ENCODE assay signal across 21 cellular contexts in genomic region chr12:51115516-51115915, GRCh38. TPM values are rescaled to one million over a fixed set of nuclear protein-coding genes. Genes with fewer than 3 reads are reported as not detected.
A peak's percentile ranks its signal among the peaks of the same experiment; 100 is the strongest.
DNase-seq lines count a peak whose midpoint lies in the region; ATAC-seq, FAIRE-seq and TF ChIP-seq lines count a peak whose summit lies in the region.
"Had no signal": no experiment of that assay in that cellular context is flagged by ENCODE, and none has a peak within 500 bp of the region (broad histone marks: within the 10 kb centered on the region; RNA-seq: fewer than 3 reads in every experiment).

No MANE protein-coding gene starts in this region.

- H3K9me3 Mint-ChIP-seq in natural killer cell (no peaks in the 10 kb centered on the region), memory B cell (no peaks in the 10 kb centered on the region)
- no peaks in the 10 kb centered on the region for H3K9me3 Mint-ChIP-seq in natural killer cell treated with Interleukin-12 subunit alpha and Interleukin-12 subunit beta and Interleukin-15 and Interleukin-18, amount 100 ng/mL, for 72 hours
- no peaks in the 10 kb centered on the region for H3K9me3 Mint-ChIP-seq in central memory CD8-positive, alpha-beta T cell
- no peaks in the 10 kb centered on the region for H3K9me3 Mint-ChIP-seq in activated naive CD4-positive, alpha-beta T cell treated with anti-CD3 and anti-CD28 coated beads for 36 hours
- H3K9me3 Mint-ChIP-seq: CD8-positive, alpha-beta memory T cell; GM23338; HFFc6 had no signal

- no peaks in the 10 kb centered on the region for H3K27me3 Mint-ChIP-seq in natural killer cell (ENCODE audit: low read depth in 2 of 2)
- no peaks in the 10 kb centered on the region for H3K27me3 Mint-ChIP-seq in natural killer cell treated with Interleukin-12 subunit alpha and Interleukin-12 subunit beta and Interleukin-15 and Interleukin-18, amount 100 ng/mL, for 72 hours
- H3K27me3 Mint-ChIP-seq in central memory CD8-positive, alpha-beta T cell: no peaks in the 10 kb centered on the region
- no peaks in the 10 kb centered on the region for H3K27me3 Mint-ChIP-seq in memory B cell
- no peaks in the 10 kb centered on the region for H3K27me3 Mint-ChIP-seq in activated naive CD4-positive, alpha-beta T cell treated with anti-CD3 and anti-CD28 coated beads for 36 hours (ENCODE audit: low read depth)
- H3K27me3 Mint-ChIP-seq: B cell; CD4-positive, CD25-positive, alpha-beta regulatory T cell; CD8-positive, alpha-beta memory T cell had no signal

- no peak for TF ChIP-seq CTCF in natural killer cell (IDR thresholded peaks at IDR 0.05)
- no peak for TF ChIP-seq CTCF in foreskin fibroblast (IDR thresholded peaks at IDR 0.05; ENCODE audit: low read depth, low read length)

- no peak for ATAC-seq in natural killer cell
- ATAC-seq in natural killer cell treated with Interleukin-12 subunit alpha and Interleukin-12 subunit beta and Interleukin-15 and Interleukin-18, amount 100 ng/mL, for 72 hours: no peak
- no peak for ATAC-seq in central memory CD8-positive, alpha-beta T cell (replicated peaks; ENCODE audit: extremely low read depth, poor library complexity, severe bottlenecking)
- no peak for ATAC-seq in memory B cell (ENCODE audit: low read depth)
- ATAC-seq: GM23338 had no signal

- H3K4me1 Mint-ChIP-seq in natural killer cell (no peaks in the 10 kb centered on the region), memory B cell (no peaks in the 10 kb centered on the region)
- H3K4me1 Mint-ChIP-seq in natural killer cell treated with Interleukin-12 subunit alpha and Interleukin-12 subunit beta and Interleukin-15 and Interleukin-18, amount 100 ng/mL, for 72 hours (ENCODE audit: low read depth in 2 of 2): peaks cover 0 to 3% of the 10 kb centered on the region in 2 donors
- peaks cover 5% of the 10 kb centered on the region for H3K4me1 Mint-ChIP-seq in central memory CD8-positive, alpha-beta T cell
- no peaks in the 10 kb centered on the region for H3K4me1 Mint-ChIP-seq in activated naive CD4-positive, alpha-beta T cell treated with anti-CD3 and anti-CD28 coated beads for 36 hours (ENCODE audit: low read depth)
- H3K4me1 Mint-ChIP-seq: B cell; CD8-positive, alpha-beta memory T cell; GM23338 had no signal

- DNase-seq in natural killer cell: no peak
- DNase-seq in natural killer cell treated with Interleukin-12 subunit alpha and Interleukin-12 subunit beta and Interleukin-15 and Interleukin-18, amount 100 ng/mL, for 72 hours (ENCODE audit: low spot score): no peak
- no peak for DNase-seq in central memory CD8-positive, alpha-beta T cell (ENCODE audit: low spot score in 2 of 2)
- DNase-seq in memory B cell (ENCODE audit: low spot score in 2 of 2): no peak
- no peak for DNase-seq in GM12892 (ENCODE audit: insufficient read length)
- DNase-seq in activated naive CD4-positive, alpha-beta T cell treated with anti-CD3 and anti-CD28 coated beads for 36 hours: no peak
- no peak for DNase-seq in foreskin fibroblast
- DNase-seq: Calu3; CD4-positive, CD25-positive, alpha-beta regulatory T cell; CD8-positive, alpha-beta memory T cell; COR-L47; DMS53; DMS79 treated with DMSO at 0.1 percent for 48 hours; GF-D8; HFFc6 had no signal

- TF ChIP-seq POLR2A in GM12892 (IDR thresholded peaks at IDR 0.05; ENCODE audit: low read depth, low read length): no peak

- H3K27ac Mint-ChIP-seq in natural killer cell: peak overlapping the region; percentile 15 to 19
- H3K27ac Mint-ChIP-seq in natural killer cell treated with Interleukin-12 subunit alpha and Interleukin-12 subunit beta and Interleukin-15 and Interleukin-18, amount 100 ng/mL, for 72 hours: no peak overlapping the region
- peak overlapping the region; percentile 10 for H3K27ac Mint-ChIP-seq in central memory CD8-positive, alpha-beta T cell (ENCODE audit: low read depth)
- peak overlapping the region; percentile 69 for H3K27ac Mint-ChIP-seq in memory B cell
- H3K27ac Mint-ChIP-seq in activated naive CD4-positive, alpha-beta T cell treated with anti-CD3 and anti-CD28 coated beads for 36 hours: no peak overlapping the region
- H3K27ac Mint-ChIP-seq: B cell; CD4-positive, CD25-positive, alpha-beta regulatory T cell; GM23338; HFFc6 had no signal

- no peak overlapping the region for H3K4me3 ChIP-seq in foreskin fibroblast (ENCODE audit: low read depth in 1 of 2, low read length in 2 of 2)
- H3K4me3 ChIP-seq: BLaER1, GM23338, HAP-1 had no signal

- CTCF ChIA-PET in activated naive CD4-positive, alpha-beta T cell treated with anti-CD3 and anti-CD28 coated beads for 36 hours (lab: Charles Lee): no interaction called here

- no peak overlapping the region for H3K4me3 Mint-ChIP-seq in natural killer cell
- H3K4me3 Mint-ChIP-seq in natural killer cell treated with Interleukin-12 subunit alpha and Interleukin-12 subunit beta and Interleukin-15 and Interleukin-18, amount 100 ng/mL, for 72 hours: no peak overlapping the region
- H3K4me3 Mint-ChIP-seq in central memory CD8-positive, alpha-beta T cell: no peak overlapping the region
- H3K4me3 Mint-ChIP-seq in memory B cell: no peak overlapping the region
- no peak overlapping the region for H3K4me3 Mint-ChIP-seq in activated naive CD4-positive, alpha-beta T cell treated with anti-CD3 and anti-CD28 coated beads for 36 hours
- H3K4me3 Mint-ChIP-seq: B cell; CD4-positive, CD25-positive, alpha-beta regulatory T cell; CD8-positive, alpha-beta memory T cell; GM23338; HFFc6 had no signal

- FAIRE-seq in GM12892 (lab: Jason Lieb, UNC): no peak
- FAIRE-seq: A204.1, GM19239 had no signal

- H3K36me3 Mint-ChIP-seq in natural killer cell (peaks cover 13% of the 10 kb centered on the region), memory B cell (peaks cover 19% of the 10 kb centered on the region)
- peaks cover 15% of the 10 kb centered on the region for H3K36me3 Mint-ChIP-seq in natural killer cell treated with Interleukin-12 subunit alpha and Interleukin-12 subunit beta and Interleukin-15 and Interleukin-18, amount 100 ng/mL, for 72 hours
- peaks cover 48% of the 10 kb centered on the region for H3K36me3 Mint-ChIP-seq in central memory CD8-positive, alpha-beta T cell (ENCODE audit: insufficient read depth)
- peaks cover 25% of the 10 kb centered on the region for H3K36me3 Mint-ChIP-seq in activated naive CD4-positive, alpha-beta T cell treated with anti-CD3 and anti-CD28 coated beads for 36 hours (ENCODE audit: low read depth)

- intact Hi-C loops in natural killer cell (cut with micrococcal nuclease): no loop called here
- intact Hi-C loops in activated naive CD4-positive, alpha-beta T cell treated with anti-CD3 and anti-CD28 coated beads for 36 hours (cut with micrococcal nuclease): no loop called here

RNA-seq across cellular contexts. Expression of gene CSRNP2, which starts 32.1 kb away (rescaled TPM):
- total RNA-seq in natural killer cell: 10 to 100 TPM; 21.3 to 31.7 (median 25.1) TPM
- 10 to 100 TPM; 24.1 to 32.7 TPM for total RNA-seq in natural killer cell treated with Interleukin-12 subunit alpha and Interleukin-12 subunit beta and Interleukin-15 and Interleukin-18, amount 100 ng/mL, for 72 hours
- polyA plus RNA-seq in GM12892 (2012; ENCODE audit: missing spikeins): 8.4 TPM
- total RNA-seq in activated naive CD4-positive, alpha-beta T cell treated with anti-CD3 and anti-CD28 coated beads for 36 hours: 10 to 100 TPM in 1 of 2 experiments, 1 to 10 TPM in 1; 8.4 to 11.0 TPM

RNA-seq across cellular contexts. Expression of gene TFCP2, which starts 57.4 kb away (rescaled TPM):
- total RNA-seq in natural killer cell: 10 to 100 TPM; 26.6 to 34.8 (median 34.8) TPM
- total RNA-seq in natural killer cell treated with Interleukin-12 subunit alpha and Interleukin-12 subunit beta and Interleukin-15 and Interleukin-18, amount 100 ng/mL, for 72 hours: 10 to 100 TPM; 33.0 to 46.0 TPM
- 20.6 TPM for polyA plus RNA-seq in GM12892 (2012; ENCODE audit: missing spikeins)
- 10 to 100 TPM; 23.6 to 25.4 TPM for total RNA-seq in activated naive CD4-positive, alpha-beta T cell treated with anti-CD3 and anti-CD28 coated beads for 36 hours

Comparison
In these comparisons a context has a peak if more than half of its experiments do, and no peak if none do; other contexts are left out.
1. H3K27ac Mint-ChIP-seq: peak in natural killer cell (2 of 2), central memory CD8-positive, alpha-beta T cell (single experiment) and memory B cell (single experiment); none in natural killer cell treated with Interleukin-12 subunit alpha and Interleukin-12 subunit beta and Interleukin-15 and Interleukin-18, amount 100 ng/mL, for 72 hours (0 of 2) and activated naive CD4-positive, alpha-beta T cell treated with anti-CD3 and anti-CD28 coated beads for 36 hours (single experiment).